10 cellular contexts compared by ENCODE assay signal in the genomic region with DNA sequence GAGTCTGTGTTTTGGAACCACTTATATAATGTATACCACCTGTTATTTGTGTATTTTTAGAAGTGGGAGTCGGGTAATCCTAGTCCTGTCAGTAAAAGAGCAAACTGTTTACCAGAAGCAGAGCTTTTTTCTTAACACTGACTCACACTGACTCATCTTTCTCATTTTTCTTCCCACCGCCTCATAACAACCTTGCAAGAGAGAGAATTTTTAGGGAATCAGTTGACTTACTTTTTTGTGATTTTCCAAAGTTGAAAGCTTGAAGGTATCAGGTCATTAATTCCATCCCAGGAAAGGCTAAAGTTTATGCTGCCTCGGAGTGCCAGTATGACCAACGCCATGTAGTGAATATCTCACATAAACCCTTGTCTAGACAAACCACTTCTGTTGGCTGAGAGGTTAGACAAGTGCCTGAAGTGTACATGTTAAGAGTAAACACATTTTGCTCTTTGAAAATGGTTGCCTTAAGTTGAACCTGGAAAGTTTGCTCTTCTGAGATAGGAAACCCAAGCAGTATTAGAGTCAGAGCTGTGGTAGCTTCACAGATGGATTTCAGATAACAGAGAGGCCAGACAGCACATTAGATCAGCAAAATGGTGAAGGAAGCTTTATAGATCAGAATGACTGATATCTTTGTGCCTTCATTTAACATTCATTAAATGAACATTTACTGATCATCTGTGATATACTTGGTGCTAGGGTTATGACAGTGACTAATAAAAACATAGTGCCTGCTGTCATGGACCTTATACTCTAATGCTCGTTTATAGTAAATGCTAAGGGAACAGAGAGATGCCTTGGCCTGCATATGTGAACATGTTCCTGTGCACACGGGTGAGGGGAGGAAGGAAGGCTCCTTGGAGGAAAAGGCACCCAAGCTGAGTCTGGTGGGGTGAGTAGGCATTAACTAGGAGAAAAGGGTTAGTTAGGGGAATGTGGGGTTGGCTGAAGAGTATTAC. TPM values are rescaled to one million over a fixed set of nuclear protein-coding genes. Genes with fewer than 3 reads are reported as not detected.
A peak's percentile ranks its signal among the peaks of the same experiment; 100 is the strongest.
DNase-seq lines count a peak whose midpoint lies in the region; ATAC-seq, FAIRE-seq and TF ChIP-seq lines count a peak whose summit lies in the region.
"Had no signal": no experiment of that assay in that cellular context is flagged by ENCODE, and none has a peak within 500 bp of the region (broad histone marks: within the 10 kb centered on the region; RNA-seq: fewer than 3 reads in every experiment).

No MANE protein-coding gene starts in this region.

- ATAC-seq in activated CD8-positive, alpha-beta T cell treated with anti-CD3 and anti-CD28 coated beads for 36 hours: peak; percentile 53
- ATAC-seq in activated CD8-positive, alpha-beta T cell treated with anti-CD3 and anti-CD28 coated beads, Interleukin-2, amount 10 ng/mL, durations not matched to agents 7 days and 5 days: no peak
- peak; percentile 67 for ATAC-seq in Right ventricle myocardium superior (ENCODE audit: poor library complexity)
- no peak for ATAC-seq in GM19455 (IDR thresholded peaks at IDR 0.05; ENCODE audit: unreplicated experiment)
- no peak for ATAC-seq in left lobe of liver
- no peak for ATAC-seq in GM21528 (IDR thresholded peaks at IDR 0.05; ENCODE audit: low FRiP score, unreplicated experiment)

- peaks cover 0 to 41% (median 4%) of the 10 kb centered on the region in 4 donors for H3K4me1 ChIP-seq in tibial artery

- no peaks in the 10 kb centered on the region for H3K27me3 Mint-ChIP-seq in activated CD8-positive, alpha-beta T cell treated with anti-CD3 and anti-CD28 coated beads for 36 hours
- H3K27me3 Mint-ChIP-seq in activated CD8-positive, alpha-beta T cell treated with anti-CD3 and anti-CD28 coated beads, Interleukin-2, amount 10 ng/mL, durations not matched to agents 7 days and 5 days (ENCODE audit: low read depth): peaks cover 3% of the 10 kb centered on the region

- no peaks in the 10 kb centered on the region for H3K9me3 Mint-ChIP-seq in activated CD8-positive, alpha-beta T cell treated with anti-CD3 and anti-CD28 coated beads for 36 hours
- H3K9me3 Mint-ChIP-seq in activated CD8-positive, alpha-beta T cell treated with anti-CD3 and anti-CD28 coated beads, Interleukin-2, amount 10 ng/mL, durations not matched to agents 7 days and 5 days (ENCODE audit: insufficient read depth): no peaks in the 10 kb centered on the region

- intact Hi-C loops in activated CD8-positive, alpha-beta T cell treated with anti-CD3 and anti-CD28 coated beads for 36 hours (cut with micrococcal nuclease): no loop called here
- intact Hi-C loops in Right ventricle myocardium superior (cut with DNase I) (no loop called here), tibial artery (cut with DNase I; ENCODE audit: low total_unique reads) (no loop called here)

- no peak overlapping the region for H3K4me3 ChIP-seq in tibial artery
- H3K4me3 ChIP-seq: testis had no signal

- CTCF ChIA-PET in activated CD8-positive, alpha-beta T cell treated with anti-CD3 and anti-CD28 coated beads for 36 hours (lab: Charles Lee): interaction anchor here (1.0 to 1.9 kb wide), 3 partner anchors 13 to 57 kb away, joined by 3 to 6 read pairs (median 3); no protein-coding TSS in a partner anchor
- CTCF ChIA-PET in activated CD8-positive, alpha-beta T cell treated with anti-CD3 and anti-CD28 coated beads, Interleukin-2, amount 10 ng/mL, durations not matched to agents 7 days and 5 days (lab: Charles Lee): interaction anchor here (1.0 kb wide), 1 partner anchor 14 kb away, joined by 3 read pairs; no protein-coding TSS in a partner anchor

- H3K4me1 Mint-ChIP-seq in activated CD8-positive, alpha-beta T cell treated with anti-CD3 and anti-CD28 coated beads for 36 hours (ENCODE audit: low read depth): peaks cover 14% of the 10 kb centered on the region
- peaks cover 8% of the 10 kb centered on the region for H3K4me1 Mint-ChIP-seq in activated CD8-positive, alpha-beta T cell treated with anti-CD3 and anti-CD28 coated beads, Interleukin-2, amount 10 ng/mL, durations not matched to agents 7 days and 5 days (ENCODE audit: low read depth)

- DNase-seq in activated CD8-positive, alpha-beta T cell treated with anti-CD3 and anti-CD28 coated beads for 36 hours: no peak
- DNase-seq in activated CD8-positive, alpha-beta T cell treated with anti-CD3 and anti-CD28 coated beads, Interleukin-2, amount 10 ng/mL, durations not matched to agents 7 days and 5 days: no peak
- DNase-seq in Right ventricle myocardium superior (no peak), tibial artery (no peak), left lobe of liver (ENCODE audit: low spot score) (no peak)
- DNase-seq: testis had no signal

- FAIRE-seq in TTC549 (lab: Jason Lieb, UNC): peak; percentile 85
- FAIRE-seq: G401.6 had no signal

- H3K27ac ChIP-seq in tibial artery: peak overlapping the region; percentile 46 to 58
- H3K27ac ChIP-seq: testis had no signal

- H3K36me3 Mint-ChIP-seq in activated CD8-positive, alpha-beta T cell treated with anti-CD3 and anti-CD28 coated beads for 36 hours (ENCODE audit: low read depth): no peaks in the 10 kb centered on the region
- H3K36me3 Mint-ChIP-seq in activated CD8-positive, alpha-beta T cell treated with anti-CD3 and anti-CD28 coated beads, Interleukin-2, amount 10 ng/mL, durations not matched to agents 7 days and 5 days (ENCODE audit: low read depth): no peaks in the 10 kb centered on the region

- no peak for TF ChIP-seq CTCF in activated CD8-positive, alpha-beta T cell treated with anti-CD3 and anti-CD28 coated beads for 36 hours (IDR thresholded peaks at IDR 0.05)
- no peak for TF ChIP-seq CTCF in tibial artery (IDR thresholded peaks at IDR 0.05)

- H3K27me3 ChIP-seq in tibial artery: no peaks in the 10 kb centered on the region
- H3K27me3 ChIP-seq: testis had no signal

- POLR2A ChIA-PET in activated CD8-positive, alpha-beta T cell treated with anti-CD3 and anti-CD28 coated beads for 36 hours (lab: Charles Lee): no interaction called here
- POLR2A ChIA-PET in activated CD8-positive, alpha-beta T cell treated with anti-CD3 and anti-CD28 coated beads, Interleukin-2, amount 10 ng/mL, durations not matched to agents 7 days and 5 days (lab: Charles Lee): no interaction called here

- no peak overlapping the region for H3K27ac Mint-ChIP-seq in activated CD8-positive, alpha-beta T cell treated with anti-CD3 and anti-CD28 coated beads for 36 hours
- no peak overlapping the region for H3K27ac Mint-ChIP-seq in activated CD8-positive, alpha-beta T cell treated with anti-CD3 and anti-CD28 coated beads, Interleukin-2, amount 10 ng/mL, durations not matched to agents 7 days and 5 days

- no peak overlapping the region for H3K4me3 Mint-ChIP-seq in activated CD8-positive, alpha-beta T cell treated with anti-CD3 and anti-CD28 coated beads for 36 hours
- H3K4me3 Mint-ChIP-seq in activated CD8-positive, alpha-beta T cell treated with anti-CD3 and anti-CD28 coated beads, Interleukin-2, amount 10 ng/mL, durations not matched to agents 7 days and 5 days: no peak overlapping the region

- no peaks in the 10 kb centered on the region for H3K36me3 ChIP-seq in tibial artery

- no peaks in the 10 kb centered on the region for H3K9me3 ChIP-seq in tibial artery
- H3K9me3 ChIP-seq: testis had no signal

RNA-seq across cellular contexts. Expression of a gene that starts 29.1 kb away (rescaled TPM):
- 1 to 10 TPM; 4.8 TPM for total RNA-seq in activated CD8-positive, alpha-beta T cell treated with anti-CD3 and anti-CD28 coated beads for 36 hours
- 1 to 10 TPM; 2.1 to 2.2 TPM for total RNA-seq in activated CD8-positive, alpha-beta T cell treated with anti-CD3 and anti-CD28 coated beads, Interleukin-2, amount 10 ng/mL, durations not matched to agents 7 days and 5 days
- 180 TPM for total RNA-seq in Right ventricle myocardium superior
- 22.7 TPM for total RNA-seq in left lobe of liver

RNA-seq across cellular contexts. Expression of a gene that starts 31.4 kb away (rescaled TPM):
- total RNA-seq in activated CD8-positive, alpha-beta T cell treated with anti-CD3 and anti-CD28 coated beads for 36 hours: 10 to 100 TPM; 43.1 to 44.6 TPM
- 10 to 100 TPM; 56.3 to 57.8 TPM for total RNA-seq in activated CD8-positive, alpha-beta T cell treated with anti-CD3 and anti-CD28 coated beads, Interleukin-2, amount 10 ng/mL, durations not matched to agents 7 days and 5 days
- 84.4 TPM for total RNA-seq in Right ventricle myocardium superior
- 50.4 TPM for total RNA-seq in left lobe of liver

Comparison
In these comparisons a context has a peak if more than half of its experiments do, and no peak if none do; other contexts are left out.
1. ATAC-seq: peak in activated CD8-positive, alpha-beta T cell treated with anti-CD3 and anti-CD28 coated beads for 36 hours (single experiment) and Right ventricle myocardium superior (single experiment); none in activated CD8-positive, alpha-beta T cell treated with anti-CD3 and anti-CD28 coated beads, Interleukin-2, amount 10 ng/mL, durations not matched to agents 7 days and 5 days (single experiment), GM19455 (single experiment), left lobe of liver (single experiment) and GM21528 (single experiment).